Comparison of ENCODE assay signal across 6 cellular contexts in the genomic region with DNA sequence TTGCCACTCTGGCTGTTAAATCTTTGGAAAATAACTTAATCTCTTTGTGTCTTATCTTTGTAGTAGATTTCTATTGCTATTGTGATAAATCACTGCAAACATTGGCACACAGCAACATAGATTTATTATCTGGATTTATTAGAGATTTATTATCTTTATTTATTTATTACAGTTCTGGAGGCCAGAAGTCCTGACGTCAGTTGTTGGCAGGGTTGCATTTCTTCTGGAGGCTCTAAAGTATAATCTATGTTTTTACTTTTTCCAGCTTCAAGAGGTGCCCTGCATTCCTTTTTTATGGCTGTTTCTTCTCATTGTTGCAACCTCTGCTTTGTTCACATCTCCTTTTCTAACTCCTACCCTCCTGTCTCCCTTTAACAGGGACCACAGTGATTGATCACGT.
"Had no signal": no experiment of that assay in that cellular context is flagged by ENCODE, and none has a peak within 500 bp of the region (broad histone marks: within the 10 kb centered on the region; RNA-seq: fewer than 3 reads in every experiment).

No MANE protein-coding gene starts in this region.

- H3K4me3 ChIP-seq: GM23248, HAP-1 had no signal

- H3K4me1 ChIP-seq: HAP-1 had no signal

- H3K27ac ChIP-seq: GM23248, HL-60 had no signal

- H3K36me3 ChIP-seq: HAP-1 had no signal

- DNase-seq: GM23248, GOT3, H7, HFFc6 had no signal

- H3K9me3 ChIP-seq: HAP-1 had no signal
